In the genomic region with DNA sequence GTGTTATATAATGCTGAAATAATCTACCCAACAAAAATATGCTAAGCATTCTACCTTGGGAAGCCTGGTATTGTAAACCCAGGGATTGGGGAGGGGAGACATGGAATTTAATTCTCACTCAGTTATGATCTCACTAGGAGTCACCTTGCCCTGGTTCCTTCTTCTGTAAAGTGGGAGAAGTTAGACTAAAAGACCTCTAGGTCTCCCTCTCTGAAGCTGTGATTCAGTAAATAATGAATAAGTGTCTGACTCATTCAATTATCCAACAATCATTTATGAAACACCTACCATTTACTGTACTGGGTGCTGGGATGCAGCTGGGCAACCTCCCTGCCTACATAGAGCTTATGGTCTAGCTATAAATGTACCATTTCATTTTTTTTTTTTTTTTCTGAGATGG, we compare ENCODE assay signal across 29 cellular contexts. TPM values are rescaled to one million over a fixed set of nuclear protein-coding genes. Genes with fewer than 3 reads are reported as not detected.
DNase-seq lines count a peak whose midpoint lies in the region; ATAC-seq, FAIRE-seq and TF ChIP-seq lines count a peak whose summit lies in the region.
"Had no signal": no experiment of that assay in that cellular context is flagged by ENCODE, and none has a peak within 500 bp of the region (broad histone marks: within the 10 kb centered on the region; RNA-seq: fewer than 3 reads in every experiment).

No MANE protein-coding gene starts in this region.

- no peak for FAIRE-seq in astrocyte (lab: Jason Lieb, UNC)
- FAIRE-seq: D721Med had no signal

- no peaks in the 10 kb centered on the region for H4K20me1 ChIP-seq in astrocyte (ENCODE audit: insufficient read depth, low read length)
- H4K20me1 ChIP-seq in SK-N-SH (ENCODE audit: insufficient read depth): no peaks in the 10 kb centered on the region
- H4K20me1 ChIP-seq: BLaER1 treated with 17β-estradiol and CSF1 and Interleukin-3, amounts not matched to agents 10 nM and 100 nM had no signal

- H3K9me3 Mint-ChIP-seq in astrocyte (ENCODE audit: unreplicated experiment): peaks cover 7% of the 10 kb centered on the region
- H3K9me3 Mint-ChIP-seq: activated CD8-positive, alpha-beta T cell treated with anti-CD3 and anti-CD28 coated beads for 36 hours; effector memory CD8-positive, alpha-beta T cell; H9; T-cell had no signal

- no peaks in the 10 kb centered on the region for H3K4me1 ChIP-seq in astrocyte (ENCODE audit: insufficient read depth, low read length)
- H3K4me1 ChIP-seq in left lung: peaks cover 0 to 3% of the 10 kb centered on the region in 2 donors
- peaks cover 0 to 13% of the 10 kb centered on the region in 2 experiments; a peak in 2 of 4 replicates for H3K4me1 ChIP-seq in SK-N-SH (ENCODE audit: control insufficient read depth in 1 of 2, insufficient read depth in 2 of 2, low read depth in 1 of 2, low read length in 1 of 2)
- H3K4me1 ChIP-seq: gastroesophageal sphincter had no signal

- no peaks in the 10 kb centered on the region for H3K27me3 Mint-ChIP-seq in astrocyte (ENCODE audit: low read depth, unreplicated experiment)

- no peak overlapping the region for H3K4me3 Mint-ChIP-seq in astrocyte (ENCODE audit: unreplicated experiment)
- H3K4me3 Mint-ChIP-seq: activated CD8-positive, alpha-beta T cell treated with anti-CD3 and anti-CD28 coated beads for 36 hours; effector memory CD8-positive, alpha-beta T cell; H9; stimulated activated naive B cell treated with anti-CD40 and anti-IgM and Interleukin-4, amounts not matched to agents 10 μg/mL and 1 μg/mL and 100 μg/mL, for 72 hours; T-cell had no signal

- H3F3A ChIP-seq in SK-N-SH (replicated peaks; ENCODE audit: insufficient read depth): peaks cover 16% of the 10 kb centered on the region

- H3K9ac ChIP-seq in astrocyte (ENCODE audit: low read length) (no peak overlapping the region), SK-N-SH (no peak overlapping the region)
- H3K9ac ChIP-seq: BLaER1 treated with 17β-estradiol and CSF1 and Interleukin-3, amounts not matched to agents 10 nM and 100 nM had no signal

- H3K36me3 ChIP-seq in astrocyte (ENCODE audit: insufficient read depth, low read length): no peaks in the 10 kb centered on the region
- H3K36me3 ChIP-seq in left lung: no peaks in the 10 kb centered on the region
- no peaks in the 10 kb centered on the region for H3K36me3 ChIP-seq in SK-N-SH (replicated peaks in 1 of 2; ENCODE audit: control insufficient read depth in 1 of 2, insufficient read depth in 2 of 2, low read length in 1 of 2)
- H3K36me3 ChIP-seq: BLaER1 treated with 17β-estradiol and CSF1 and Interleukin-3, amounts not matched to agents 10 nM and 100 nM; cardiac muscle cell; esophagus muscularis mucosa; gastroesophageal sphincter had no signal

- no peak for TF ChIP-seq CTCF in astrocyte (IDR thresholded peaks at IDR 0.05; ENCODE audit: insufficient read depth, low read depth, low read length)
- no peak for TF ChIP-seq CTCF in left lung (IDR thresholded peaks at IDR 0.05)
- no peak for TF ChIP-seq CTCF in SK-N-SH (IDR thresholded peaks at IDR 0.05)
- TF ChIP-seq CTCF in GM10248 (IDR thresholded peaks at IDR 0.05; ENCODE audit: control extremely low read depth, extremely low read depth, low read depth, missing control alignments): no peak

- H3K4me3 ChIP-seq in astrocyte (ENCODE audit: insufficient read depth, low read depth, low read length) (no peak overlapping the region), left lung (no peak overlapping the region), SK-N-SH (ENCODE audit: low read depth in 2 of 2, low read length in 1 of 2) (no peak overlapping the region)
- H3K4me3 ChIP-seq: BLaER1 treated with 17β-estradiol and CSF1 and Interleukin-3, amounts not matched to agents 10 nM and 100 nM; cardiac muscle cell; coronary artery; esophagus muscularis mucosa; gastroesophageal sphincter had no signal

- no peak for TF ChIP-seq EP300 in SK-N-SH (IDR thresholded peaks at IDR 0.05; ENCODE audit: borderline replicate concordance in 1 of 2, low read depth in 1 of 2, low read length in 1 of 2)

- peaks cover 15% of the 10 kb centered on the region for H3K4me1 Mint-ChIP-seq in astrocyte (ENCODE audit: low read depth, unreplicated experiment)

- DNase-seq in Caki2 (ENCODE audit: low read depth) (peak; percentile 44), LHCN-M2 (ENCODE audit: low read depth) (peak; percentile 67), astrocyte (ENCODE audit: low read depth) (peak; percentile 72), left lung (no peak), SK-N-SH (no peak), GM10248 (ENCODE audit: extremely low spot score) (no peak), hepatic stellate cell (ENCODE audit: low spot score) (no peak), medulla oblongata (ENCODE audit: extremely low spot score) (no peak)
- DNase-seq: activated CD8-positive, alpha-beta T cell treated with anti-CD3 and anti-CD28 coated beads for 36 hours; activated gamma-delta T cell; activated T-cell treated with anti-CD3 and anti-CD28 coated beads for 4 hours; effector memory CD8-positive, alpha-beta T cell; EL; H9; NCI-H1105; NCI-H2029; NCI-H345; NCI-H774; retina; SIG-M5; stimulated activated CD4-positive, alpha-beta T cell treated with anti-CD3 and anti-CD28 coated beads, Interleukin-2, amount 100 ng/mL, for 48 hours; stimulated activated naive B cell treated with anti-CD40 and anti-IgM and Interleukin-4, amounts not matched to agents 10 μg/mL and 1 μg/mL and 100 μg/mL, for 72 hours; T-cell had no signal

- H3K27ac Mint-ChIP-seq in astrocyte (ENCODE audit: unreplicated experiment): no peak overlapping the region
- H3K27ac Mint-ChIP-seq: activated CD8-positive, alpha-beta T cell treated with anti-CD3 and anti-CD28 coated beads for 36 hours; effector memory CD8-positive, alpha-beta T cell; H9; stimulated activated naive B cell treated with anti-CD40 and anti-IgM and Interleukin-4, amounts not matched to agents 10 μg/mL and 1 μg/mL and 100 μg/mL, for 72 hours; T-cell had no signal

- no peak overlapping the region for H3K27ac ChIP-seq in astrocyte (ENCODE audit: low read depth, low read length)
- H3K27ac ChIP-seq in left lung: no peak overlapping the region
- no peak overlapping the region for H3K27ac ChIP-seq in SK-N-SH (ENCODE audit: low read depth in 2 of 2, low read length in 1 of 2)
- H3K27ac ChIP-seq: BLaER1 treated with 17β-estradiol and CSF1 and Interleukin-3, amounts not matched to agents 10 nM and 100 nM; cardiac muscle cell; coronary artery; esophagus muscularis mucosa; gastroesophageal sphincter had no signal

- peak; percentile 17 for ATAC-seq in left lung
- ATAC-seq: activated CD8-positive, alpha-beta T cell treated with anti-CD3 and anti-CD28 coated beads for 36 hours; effector memory CD8-positive, alpha-beta T cell; gastroesophageal sphincter; stimulated activated naive B cell treated with anti-CD40 and anti-IgM and Interleukin-4, amounts not matched to agents 10 μg/mL and 1 μg/mL and 100 μg/mL, for 72 hours; T-cell had no signal

- no peak overlapping the region for H3K4me2 ChIP-seq in astrocyte (ENCODE audit: low read length)
- H3K4me2 ChIP-seq in SK-N-SH: no peak overlapping the region
- H3K4me2 ChIP-seq: BLaER1 treated with 17β-estradiol and CSF1 and Interleukin-3, amounts not matched to agents 10 nM and 100 nM had no signal

- H3K9me2 ChIP-seq in SK-N-SH: no peaks in the 10 kb centered on the region

- TF ChIP-seq RAD21 in SK-N-SH (IDR thresholded peaks at IDR 0.05; ENCODE audit: low read length): no peak

- no peak overlapping the region for H2AFZ ChIP-seq in astrocyte (ENCODE audit: low read depth, low read length)
- H2AFZ ChIP-seq in SK-N-SH (ENCODE audit: low read depth): no peak overlapping the region

- in situ Hi-C loops in Caki2 (cut with HindIII; ENCODE audit: low pct_unique_long_range_greater_than_20kb, low sequenced_read_pairs): no loop called here

- intact Hi-C loops in left lung (cut with DNase I): no loop called here

- H3K36me3 Mint-ChIP-seq in astrocyte (ENCODE audit: low read depth, unreplicated experiment): no peaks in the 10 kb centered on the region
- H3K36me3 Mint-ChIP-seq: stimulated activated naive B cell treated with anti-CD40 and anti-IgM and Interleukin-4, amounts not matched to agents 10 μg/mL and 1 μg/mL and 100 μg/mL, for 72 hours; T-cell had no signal

- CTCF ChIA-PET in SK-N-SH (lab: Yijun Ruan, JAX) (interaction anchor here (0.7 to 7.4 kb wide), 3 partner anchors 17 to 48 kb away, joined by 3 to 49 read pairs (median 3); no protein-coding TSS in a partner anchor), GM10248 (lab: Yijun Ruan, JAX) (interaction anchor here (0.9 to 6.6 kb wide), 8 partner anchors 11 to 55 kb away, joined by 3 to 92 read pairs (median 6); no protein-coding TSS in a partner anchor)

- H3K9me3 ChIP-seq in astrocyte (ENCODE audit: insufficient read depth, low read depth, low read length) (no peaks in the 10 kb centered on the region), left lung (no peaks in the 10 kb centered on the region), SK-N-SH (no peaks in the 10 kb centered on the region)
- H3K9me3 ChIP-seq: esophagus muscularis mucosa, gastroesophageal sphincter had no signal

- no peaks in the 10 kb centered on the region for H3K79me2 ChIP-seq in astrocyte (ENCODE audit: insufficient read depth, low read length)
- no peaks in the 10 kb centered on the region for H3K79me2 ChIP-seq in SK-N-SH (ENCODE audit: insufficient read depth)

- POLR2A ChIA-PET in SK-N-SH (lab: Yijun Ruan, JAX): no interaction called here
- POLR2A ChIA-PET in GM10248 (lab: Yijun Ruan, JAX): no interaction called here

- H3K27me3 ChIP-seq in astrocyte (ENCODE audit: insufficient read depth, low read length): no peaks in the 10 kb centered on the region
- no peaks in the 10 kb centered on the region for H3K27me3 ChIP-seq in left lung
- H3K27me3 ChIP-seq in SK-N-SH (ENCODE audit: insufficient read depth): no peaks in the 10 kb centered on the region
- H3K27me3 ChIP-seq: BLaER1 treated with 17β-estradiol and CSF1 and Interleukin-3, amounts not matched to agents 10 nM and 100 nM; cardiac muscle cell; esophagus muscularis mucosa; gastroesophageal sphincter had no signal

TF ChIP-seq in SK-N-SH, 30 proteins besides CTCF, POLR2A, EP300 and RAD21 (continues in another document):
- TF ChIP-seq TCF12 (IDR thresholded peaks at IDR 0.05) (no peak), TEAD4 (IDR thresholded peaks at IDR 0.05; ENCODE audit: borderline replicate concordance, insufficient read depth) (no peak), RFX5 (IDR thresholded peaks at IDR 0.05; ENCODE audit: low read length) (no peak)

RNA-seq across cellular contexts. Expression of a gene that starts 20.2 kb away (rescaled TPM):
- 111 and 136 TPM in 2 replicates for total RNA-seq in Caki2 (2014; rRNA removed; shearing (Covaris generic); ENCODE audit: low replicate concordance)
- total RNA-seq in LHCN-M2 (2014; rRNA removed) (797 and 1,163 TPM in 2 replicates), astrocyte (15,667 and 20,724 TPM in 2 replicates), left lung (1,000 to 10,000 TPM; 1,647 to 5,045 TPM)
- polyA plus RNA-seq in LHCN-M2 (2012): 2,613 TPM
- polyA plus RNA-seq in SK-N-SH (2012; rRNA removed): 987 and 1,115 TPM in 2 replicates
- 736 and 811 TPM in 2 replicates for polyA plus RNA-seq in SK-N-SH (2012; cell fraction: cytosol; rRNA removed)
- 900 and 1,030 TPM in 2 replicates for polyA plus RNA-seq in SK-N-SH (2012; cell fraction: nucleus; rRNA removed)
- total RNA-seq: activated CD8-positive, alpha-beta T cell treated with anti-CD3 and anti-CD28 coated beads for 36 hours had no signal

RNA-seq across cellular contexts. Expression of a gene that starts 51.5 kb away (rescaled TPM):
- 19.8 and 39.4 TPM in 2 replicates for total RNA-seq in Caki2 (2014; rRNA removed; shearing (Covaris generic); ENCODE audit: low replicate concordance)
- 86.4 and 119 TPM in 2 replicates for total RNA-seq in LHCN-M2 (2014; rRNA removed)
- polyA plus RNA-seq in LHCN-M2 (2012): 415 TPM
- total RNA-seq in astrocyte: 265 and 274 TPM in 2 replicates
- total RNA-seq in left lung: 10 to 100 TPM; 72.1 to 89.7 TPM
- polyA plus RNA-seq in SK-N-SH (2012; rRNA removed): 344 and 497 TPM in 2 replicates
- polyA plus RNA-seq in SK-N-SH (2012; cell fraction: cytosol; rRNA removed): 405 and 434 TPM in 2 replicates
- 101 and 168 TPM in 2 replicates for polyA plus RNA-seq in SK-N-SH (2012; cell fraction: nucleus; rRNA removed)

Comparison
In these comparisons a context has a peak if more than half of its experiments do, and no peak if none do; other contexts are left out.
1. DNase-seq: peak in Caki2 (single experiment), LHCN-M2 (single experiment) and astrocyte (single experiment); none in left lung (0 of 2), SK-N-SH (single experiment), GM10248 (single experiment), hepatic stellate cell (single experiment) and medulla oblongata (single experiment).